28 cellular contexts compared by ENCODE assay signal in genomic region chr17:71147906-71148305, GRCh38.
A peak's percentile ranks its signal among the peaks of the same experiment; 100 is the strongest.
DNase-seq lines count a peak whose midpoint lies in the region; ATAC-seq, FAIRE-seq and TF ChIP-seq lines count a peak whose summit lies in the region.
"Had no signal": no experiment of that assay in that cellular context is flagged by ENCODE, and none has a peak within 500 bp of the region (broad histone marks: within the 10 kb centered on the region; RNA-seq: fewer than 3 reads in every experiment).

No MANE protein-coding gene starts in this region.

- no peak for FAIRE-seq in H1 (lab: Jason Lieb, UNC)
- peak; percentile 27 for FAIRE-seq in urothelium cell line (lab: Jason Lieb, UNC)
- FAIRE-seq: A549, GM12878, GM12892, GM18507 had no signal

- H3K18ac ChIP-seq in H1 (ENCODE audit: extremely low read depth, low read length) = no peak overlapping the region

- no peak overlapping the region for H4K5ac ChIP-seq in H1 (ENCODE audit: insufficient read length, low read depth, low read length)

- H3K27ac Mint-ChIP-seq in nephron progenitor cell = peak overlapping the region; percentile 40
- H3K27ac Mint-ChIP-seq: CD14-positive monocyte; CD4-positive, alpha-beta memory T cell had no signal

- no peak overlapping the region for H3K4me3 Mint-ChIP-seq in nephron progenitor cell
- H3K4me3 Mint-ChIP-seq: CD14-positive monocyte; CD4-positive, alpha-beta memory T cell; CD4-positive, CD25-positive, alpha-beta regulatory T cell; CD8-positive, alpha-beta memory T cell had no signal

- no peaks in the 10 kb centered on the region for H4K20me1 ChIP-seq in H1 (replicated peaks in 1 of 2; ENCODE audit: control insufficient read depth in 1 of 2, insufficient read depth in 2 of 2, low read length in 2 of 2)
- H4K20me1 ChIP-seq: BLaER1 had no signal

- H3K27me3 ChIP-seq in H1 (replicated peaks in 1 of 4; ENCODE audit: control insufficient read depth in 3 of 4, extremely low read depth in 1 of 4, insufficient read depth in 3 of 4, low read length in 3 of 4) (no peaks in the 10 kb centered on the region), psoas muscle (ENCODE audit: insufficient read depth in 3 of 3, low read length in 2 of 3) (no peaks in the 10 kb centered on the region), right cardiac atrium (ENCODE audit: control insufficient read depth, insufficient read depth) (no peaks in the 10 kb centered on the region)
- H3K27me3 ChIP-seq: BE2C, BLaER1 had no signal

- no peaks in the 10 kb centered on the region for H3K36me3 Mint-ChIP-seq in nephron progenitor cell (ENCODE audit: low read depth)
- H3K36me3 Mint-ChIP-seq: CD14-positive monocyte; CD4-positive, alpha-beta memory T cell; CD4-positive, CD25-positive, alpha-beta regulatory T cell; CD8-positive, alpha-beta memory T cell had no signal

- H3K4me1 Mint-ChIP-seq in nephron progenitor cell = peaks cover 25% of the 10 kb centered on the region
- H3K4me1 Mint-ChIP-seq: CD14-positive monocyte; CD4-positive, alpha-beta memory T cell; CD4-positive, CD25-positive, alpha-beta regulatory T cell; CD8-positive, alpha-beta memory T cell had no signal

- H4K91ac ChIP-seq in H1 (replicated peaks; ENCODE audit: insufficient read length, low read length) = no peak overlapping the region

- no peak overlapping the region for H2AK5ac ChIP-seq in H1 (ENCODE audit: low read depth, low read length)

- H2BK12ac ChIP-seq in H1 (ENCODE audit: low read depth, low read length) = no peak overlapping the region

- DNase-seq in H1 (ENCODE audit: low read depth in 1 of 2, low spot score in 2 of 2) (no peak), nephron progenitor cell (no peak), psoas muscle (no peak), urothelium cell line (ENCODE audit: low spot score) (no peak), right cardiac atrium (no peak), lower leg skin (ENCODE audit: low spot score in 2 of 2) (no peak), hippocampal formation (lab: John Stamatoyannopoulos, UW) (no peak)
- DNase-seq: ACHN; BE2C; C1 segment of cervical spinal cord; CD4-positive, alpha-beta memory T cell; CD4-positive, CD25-positive, alpha-beta regulatory T cell; CD8-positive, alpha-beta memory T cell; COR-L47; DMS 273 treated with DMSO at 0.1 percent for 48 hours; DMS153; DMS53; DMS79; DND-41; EL; GDM1 had no signal

- no peak for TF ChIP-seq EP300 in H1 (IDR thresholded peaks at IDR 0.05; ENCODE audit: borderline replicate concordance in 1 of 2, low read depth in 2 of 2, low read length in 2 of 2)

- H3K4me3 ChIP-seq in H1 (ENCODE audit: extremely low read depth in 1 of 4, insufficient read depth in 2 of 4, low read depth in 3 of 4, low read length in 4 of 4) (no peak overlapping the region), psoas muscle (no peak overlapping the region), right cardiac atrium (ENCODE audit: low read length) (no peak overlapping the region), lower leg skin (ENCODE audit: low read depth, poor library complexity, severe bottlenecking) (no peak overlapping the region)
- H3K4me3 ChIP-seq: A549, BLaER1, GM12878 had no signal

- H2BK5ac ChIP-seq in H1 (ENCODE audit: low read depth, low read length) = no peak overlapping the region

- no peak overlapping the region for H2BK15ac ChIP-seq in H1 (ENCODE audit: low read length)

- H3K27ac ChIP-seq in H1 (ENCODE audit: low read depth, low read length) = no peak overlapping the region
- H3K27ac ChIP-seq in psoas muscle = peak overlapping the region; percentile 23
- no peak overlapping the region for H3K27ac ChIP-seq in right cardiac atrium (ENCODE audit: low read length)
- H3K27ac ChIP-seq: 22Rv1, A549, BLaER1 had no signal

- H3K79me1 ChIP-seq in H1 (ENCODE audit: low read depth, low read length) = no peaks in the 10 kb centered on the region

- no peak for TF ChIP-seq CTCF in H1 (IDR thresholded peaks at IDR 0.05; ENCODE audit: control extremely low read depth in 1 of 3, insufficient read depth in 1 of 3, low read depth in 1 of 3, low read length in 3 of 3)
- TF ChIP-seq CTCF in nephron progenitor cell (IDR thresholded peaks at IDR 0.05) = no peak
- no peak for TF ChIP-seq CTCF in psoas muscle (IDR thresholded peaks at IDR 0.05)
- no peak for TF ChIP-seq CTCF in lower leg skin (IDR thresholded peaks at IDR 0.05)

- H3K9me3 Mint-ChIP-seq in nephron progenitor cell = no peaks in the 10 kb centered on the region

- H3K9me3 ChIP-seq in H1 (ENCODE audit: insufficient read depth in 2 of 2, low read depth in 1 of 2, low read length in 1 of 2) (no peaks in the 10 kb centered on the region), psoas muscle (no peaks in the 10 kb centered on the region), right cardiac atrium (ENCODE audit: control insufficient read depth, low read length) (no peaks in the 10 kb centered on the region)
- H3K9me3 ChIP-seq: A549, BE2C, BLaER1 had no signal

- H2AFZ ChIP-seq in H1 (ENCODE audit: low read length) = peak overlapping the region; percentile 13; the same call in 1 of the 2 replicates

- H3K14ac ChIP-seq in H1 (ENCODE audit: insufficient read length) = no peak overlapping the region

- no peak overlapping the region for H3K4ac ChIP-seq in H1 (replicated peaks; ENCODE audit: insufficient read length, low read depth, low read length)

- TF ChIP-seq POLR2A in H1 (IDR thresholded peaks at IDR 0.05; ENCODE audit: control extremely low read depth in 1 of 2, low read depth in 2 of 2, low read length in 2 of 2) = no peak
- no peak for TF ChIP-seq POLR2A in lower leg skin (IDR thresholded peaks at IDR 0.05)

- ATAC-seq in psoas muscle = peak in 3 of 4 donors; percentile 46 to 72 (median 68)
- ATAC-seq in right cardiac atrium = no peak
- ATAC-seq: A549, GM12878 had no signal

- intact Hi-C loops in psoas muscle (cut with DNase I) = no loop called here
- intact Hi-C loops in right cardiac atrium (cut with DNase I) = no loop called here
- intact Hi-C loops in lower leg skin (cut with DNase I; ENCODE audit: low total_unique reads) = no loop called here

- WGBS in H1 (ENCODE audit: extremely low coverage in 1 of 2, insufficient coverage in 1 of 2, insufficient read length in 1 of 2, insufficient replicate concordance in 2 of 2, low coverage in 1 of 2, low lambda C conversion rate in 2 of 2, missing lambda C conversion rate in 1 of 2), 2 experiments = 87% methylated on average over 10 of the region's 10 CpGs; no CpG with 5 or more reads in 1 of the 2 experiments
- WGBS in psoas muscle, 3 donors = 26 to 51% (median 42%) methylated on average over 10 of the region's 10 CpGs
- WGBS in right cardiac atrium = 76% methylated on average over 10 of the region's 10 CpGs
- WGBS in lower leg skin, 2 donors = 76 to 79% methylated on average over 10 of the region's 10 CpGs

- no peak overlapping the region for H3K4me2 ChIP-seq in H1 (ENCODE audit: insufficient read depth in 1 of 2, low read depth in 2 of 2, low read length in 2 of 2)
- H3K4me2 ChIP-seq: A549, BLaER1 had no signal

- POLR2A ChIA-PET in H1 (lab: Charles Lee; ENCODE audit: partially characterized antibody) = no interaction called here

- H3K23ac ChIP-seq in H1 (ENCODE audit: insufficient read length) = no peak overlapping the region

- H3K36me3 ChIP-seq in H1 (ENCODE audit: control insufficient read depth in 2 of 4, insufficient read depth in 4 of 4, low read length in 3 of 4) (no peaks in the 10 kb centered on the region), psoas muscle (ENCODE audit: insufficient read depth in 1 of 2, low read depth in 1 of 2) (no peaks in the 10 kb centered on the region)
- H3K36me3 ChIP-seq: BE2C, BLaER1 had no signal

- no peak overlapping the region for H2BK20ac ChIP-seq in H1 (ENCODE audit: low read length)

- peaks cover 4% of the 10 kb centered on the region for H3K27me3 Mint-ChIP-seq in nephron progenitor cell (ENCODE audit: low read depth, poor library complexity)
- H3K27me3 Mint-ChIP-seq: CD4-positive, alpha-beta memory T cell; CD4-positive, CD25-positive, alpha-beta regulatory T cell; CD8-positive, alpha-beta memory T cell had no signal

- no peak overlapping the region for H2BK120ac ChIP-seq in H1 (replicated peaks; ENCODE audit: low read depth, low read length)

- H3K4me1 ChIP-seq in H1 (replicated peaks in 1 of 4; ENCODE audit: control insufficient read depth in 3 of 4, insufficient read depth in 4 of 4, low read length in 3 of 4) = no peaks in the 10 kb centered on the region
- no peaks in the 10 kb centered on the region for H3K4me1 ChIP-seq in psoas muscle
- H3K4me1 ChIP-seq in right cardiac atrium (ENCODE audit: control insufficient read depth, insufficient read depth, low read length) = no peaks in the 10 kb centered on the region
- H3K4me1 ChIP-seq: A549, BE2C, BLaER1 had no signal

- TF ChIP-seq RAD21 in H1 (IDR thresholded peaks at IDR 0.05 in 1 of 2, conservative IDR thresholded peaks at IDR 0.05 in 1 of 2; ENCODE audit: low read depth in 2 of 2, low read length in 2 of 2) = no peak

- no peaks in the 10 kb centered on the region for H3K23me2 ChIP-seq in H1 (ENCODE audit: low read depth, low read length)

- no peaks in the 10 kb centered on the region for H3K79me2 ChIP-seq in H1 (ENCODE audit: control insufficient read depth in 1 of 2, insufficient read depth in 2 of 2, low read length in 2 of 2)

- no peak overlapping the region for H3K56ac ChIP-seq in H1 (replicated peaks; ENCODE audit: insufficient read length, low read depth, low read length)

- no peak overlapping the region for H3K9ac ChIP-seq in H1 (replicated peaks in 1 of 4; ENCODE audit: extremely low read depth in 1 of 4, low read depth in 3 of 4, low read length in 3 of 4)
- H3K9ac ChIP-seq: BLaER1 had no signal

- CTCF ChIA-PET in H1 (lab: Charles Lee; ENCODE audit: partially characterized antibody) = no interaction called here

- no peak overlapping the region for H4K8ac ChIP-seq in H1 (ENCODE audit: extremely low read depth, insufficient read depth, low read length)

TF ChIP-seq in H1, 55 proteins besides CTCF, POLR2A, EP300 and RAD21 (continues in another document):
- TF ChIP-seq USF2 (IDR thresholded peaks at IDR 0.05; ENCODE audit: low read length) (no peak), MAFK (IDR thresholded peaks at IDR 0.05; ENCODE audit: low read depth, low read length) (no peak), GTF2F1 (IDR thresholded peaks at IDR 0.05; ENCODE audit: borderline replicate concordance, low read depth, low read length) (no peak), KDM5A (IDR thresholded peaks at IDR 0.05; ENCODE audit: low read length) (no peak), GABPA (IDR thresholded peaks at IDR 0.05; ENCODE audit: borderline replicate concordance, insufficient read depth, low read length) (no peak), SP1 (IDR thresholded peaks at IDR 0.05; ENCODE audit: low read depth, low read length) (no peak), HDAC2 (IDR thresholded peaks at IDR 0.05; ENCODE audit: borderline replicate concordance in 1 of 2, low read depth in 2 of 2, low read length in 2 of 2) (no peak), CHD2 (IDR thresholded peaks at IDR 0.05; ENCODE audit: low read length) (no peak)

Comparison
In these comparisons a context has a peak if more than half of its experiments do, and no peak if none do; other contexts are left out.
1. ATAC-seq: peak in psoas muscle (3 of 4); none in right cardiac atrium (0 of 2).